Comparison of ENCODE assay signal across 16 cellular contexts in genomic region chr12:129964826-129965457, GRCh38.
"Had no signal": no experiment of that assay in that cellular context is flagged by ENCODE, and none has a peak within 500 bp of the region (broad histone marks: within the 10 kb centered on the region; RNA-seq: fewer than 3 reads in every experiment).

No MANE protein-coding gene starts in this region.

- H3K36me3 Mint-ChIP-seq: activated naive CD4-positive, alpha-beta T cell treated with anti-CD3 and anti-CD28 coated beads, Interleukin-2, amount 50 U/mL, for 72 hours; naive thymus-derived CD8-positive, alpha-beta T cell; type B pancreatic cell had no signal

- H3K9ac ChIP-seq: parathyroid adenoma had no signal

- H3K4me2 ChIP-seq: hepatocyte, smooth muscle cell had no signal

- H3K4me1 ChIP-seq: adrenal gland, parathyroid adenoma had no signal

- H3K36me3 ChIP-seq: adrenal gland had no signal

- H3K4me3 ChIP-seq: adrenal gland, hepatocyte, smooth muscle cell had no signal

- H3K27ac Mint-ChIP-seq: activated naive CD4-positive, alpha-beta T cell treated with anti-CD3 and anti-CD28 coated beads, Interleukin-2, amount 50 U/mL, for 72 hours; activated T-helper 1 cell treated with anti-CD3 and anti-CD28 coated beads, Interleukin-12 subunit alpha, Interleukin-12 subunit beta, Interleukin-2, Interleukin-4 antibody, amounts not matched to agents 30 ng/mL and 10 ng/mL and 1 ng/mL, durations not matched to agents 14 hours and 24 hours and 36 hours; naive thymus-derived CD8-positive, alpha-beta T cell; stimulated activated naive CD8-positive, alpha-beta T cell treated with anti-CD3 and anti-CD28 coated beads, Interleukin-15, amount 100 ng/mL, for 72 hours; type B pancreatic cell had no signal

- H3K9me3 ChIP-seq: adrenal gland had no signal

- H3K79me2 ChIP-seq: hepatocyte, parathyroid adenoma had no signal

- DNase-seq: activated CD4-positive, alpha-beta T cell treated with anti-CD3 and anti-CD28 coated beads, Interleukin-2, amount 50 U/mL, for 48 hours; activated gamma-delta T cell treated with Interleukin-2 at 50 U/mL for 16 hours; activated T-cell treated with anti-CD3 and anti-CD28 coated beads for 4 hours; adrenal gland; foreskin fibroblast; naive thymus-derived CD8-positive, alpha-beta T cell; stimulated activated CD4-positive, alpha-beta T cell treated with anti-CD3 and anti-CD28 coated beads, Interleukin-4, amount 100 ng/mL, for 1 hour; stimulated activated naive CD8-positive, alpha-beta T cell treated with anti-CD3 and anti-CD28 coated beads, Interleukin-15, amount 100 ng/mL, for 72 hours had no signal

- ATAC-seq: activated naive CD4-positive, alpha-beta T cell treated with anti-CD3 and anti-CD28 coated beads, Interleukin-2, amount 50 U/mL, for 72 hours; naive thymus-derived CD8-positive, alpha-beta T cell; sciatic nerve; stimulated activated naive CD8-positive, alpha-beta T cell treated with anti-CD3 and anti-CD28 coated beads, Interleukin-15, amount 100 ng/mL, for 72 hours had no signal

- H2AFZ ChIP-seq: hepatocyte, parathyroid adenoma had no signal

- H3K4me1 Mint-ChIP-seq: naive thymus-derived CD8-positive, alpha-beta T cell; stimulated activated naive CD8-positive, alpha-beta T cell treated with anti-CD3 and anti-CD28 coated beads, Interleukin-15, amount 100 ng/mL, for 72 hours had no signal

- H3K4me3 Mint-ChIP-seq: activated T-helper 1 cell treated with anti-CD3 and anti-CD28 coated beads, Interleukin-12 subunit alpha, Interleukin-12 subunit beta, Interleukin-2, Interleukin-4 antibody, amounts not matched to agents 30 ng/mL and 10 ng/mL and 1 ng/mL, durations not matched to agents 14 hours and 24 hours and 36 hours; naive thymus-derived CD8-positive, alpha-beta T cell; stimulated activated naive CD8-positive, alpha-beta T cell treated with anti-CD3 and anti-CD28 coated beads, Interleukin-15, amount 100 ng/mL, for 72 hours had no signal

- H3K27me3 ChIP-seq: adrenal gland had no signal

- H3K27ac ChIP-seq: adrenal gland, epithelial cell of prostate, hepatocyte, parathyroid adenoma had no signal
